In genomic region chr20:46547995-46548394, GRCh38 we compare ENCODE assay signal across 9 cellular contexts. TPM values are rescaled to one million over a fixed set of nuclear protein-coding genes. Genes with fewer than 3 reads are reported as not detected.
"Had no signal": no experiment of that assay in that cellular context is flagged by ENCODE, and none has a peak within 500 bp of the region (broad histone marks: within the 10 kb centered on the region; RNA-seq: fewer than 3 reads in every experiment).

No MANE protein-coding gene starts in this region.

- ATAC-seq: GM12878 had no signal

- H3K4me3 ChIP-seq: GM12878 had no signal

- FAIRE-seq: G401.6, GM12878, GM12891, GM12892, GM18507, GM19239 had no signal

- DNase-seq: GDM1, GF-D8 had no signal

RNA-seq across cellular contexts. Expression of gene OCSTAMP, which starts 2.5 kb away (rescaled TPM):
- total RNA-seq: G401 had no signal

RNA-seq across cellular contexts. Expression of gene ZNF334, which starts 34.6 kb away (rescaled TPM):
- total RNA-seq: G401 had no signal
